Comparison of ENCODE assay signal across 13 cellular contexts in genomic region chr10:97865488-97865887, GRCh38. TPM values are rescaled to one million over a fixed set of nuclear protein-coding genes. Genes with fewer than 3 reads are reported as not detected.
DNase-seq lines count a peak whose midpoint lies in the region; ATAC-seq and TF ChIP-seq lines count a peak whose summit lies in the region.
"Had no signal": no experiment of that assay in that cellular context is flagged by ENCODE, and none has a peak within 500 bp of the region (broad histone marks: within the 10 kb centered on the region; RNA-seq: fewer than 3 reads in every experiment).

No MANE protein-coding gene starts in this region.

- H3K23ac ChIP-seq in H9 (ENCODE audit: insufficient read length, low read depth, low read length) = no peak overlapping the region

- no peak overlapping the region for H2AK5ac ChIP-seq in H9 (ENCODE audit: insufficient read length, low read length)

- H3K56ac ChIP-seq in H9 (ENCODE audit: insufficient read length, low read depth, low read length) = no peak overlapping the region

- no peak overlapping the region for H3K4me2 ChIP-seq in H9 (ENCODE audit: insufficient read depth, insufficient read length, low read length)

- H3K14ac ChIP-seq in H9 (ENCODE audit: insufficient read depth, low read length) = no peak overlapping the region

- H3K23me2 ChIP-seq in H9 (ENCODE audit: insufficient read length, low read depth, low read length, poor library complexity, severe bottlenecking) = no peaks in the 10 kb centered on the region

- peak; percentile 33 for DNase-seq in CD14-positive monocyte (ENCODE audit: low spot score)
- peak; percentile 53 for DNase-seq in HK-2 (ENCODE audit: unreplicated experiment)
- DNase-seq in left kidney (ENCODE audit: low read depth, low spot score) = peak; percentile 2
- DNase-seq in stimulated activated effector memory CD8-positive, alpha-beta T cell treated with anti-CD3 and anti-CD28 coated beads, Interleukin-12 subunit alpha, Interleukin-12 subunit beta, amount 100 ng/mL, for 72 hours (ENCODE audit: low spot score in 2 of 2) = no peak
- DNase-seq in stimulated activated CD8-positive, alpha-beta memory T cell treated with anti-CD3 and anti-CD28 coated beads, Interleukin-4, amount 100 ng/mL, for 48 hours = no peak
- DNase-seq in H9 = no peak
- DNase-seq: C1 segment of cervical spinal cord; CD4-positive, alpha-beta memory T cell; DND-41; IMR-90 had no signal

- H3K18ac ChIP-seq in H9 (ENCODE audit: insufficient read length, low read depth, low read length) = no peak overlapping the region

- H3K27ac ChIP-seq in H9 (ENCODE audit: insufficient read length, low read depth, low read length) = no peak overlapping the region

- no peak for ATAC-seq in stimulated activated effector memory CD8-positive, alpha-beta T cell treated with anti-CD3 and anti-CD28 coated beads, Interleukin-12 subunit alpha, Interleukin-12 subunit beta, amount 100 ng/mL, for 72 hours
- no peak for ATAC-seq in HG03025 (IDR thresholded peaks at IDR 0.05; ENCODE audit: low FRiP score, unreplicated experiment)
- ATAC-seq: HCT116 had no signal

- H3K9me3 Mint-ChIP-seq in CD14-positive monocyte = no peaks in the 10 kb centered on the region
- no peaks in the 10 kb centered on the region for H3K9me3 Mint-ChIP-seq in stimulated activated effector memory CD8-positive, alpha-beta T cell treated with anti-CD3 and anti-CD28 coated beads, Interleukin-12 subunit alpha, Interleukin-12 subunit beta, amount 100 ng/mL, for 72 hours
- H3K9me3 Mint-ChIP-seq in H9 = no peaks in the 10 kb centered on the region
- H3K9me3 Mint-ChIP-seq: CD4-positive, alpha-beta memory T cell had no signal

- H3K36me3 Mint-ChIP-seq in CD14-positive monocyte (no peaks in the 10 kb centered on the region), H9 (ENCODE audit: insufficient read depth in 1 of 3, low read depth in 3 of 3) (no peaks in the 10 kb centered on the region)
- H3K36me3 Mint-ChIP-seq in stimulated activated effector memory CD8-positive, alpha-beta T cell treated with anti-CD3 and anti-CD28 coated beads, Interleukin-12 subunit alpha, Interleukin-12 subunit beta, amount 100 ng/mL, for 72 hours = peaks cover 16% of the 10 kb centered on the region

- H2BK120ac ChIP-seq in H9 (ENCODE audit: low read depth, low read length, poor library complexity, severe bottlenecking) = no peak overlapping the region

- TF ChIP-seq CTCF in CD14-positive monocyte (IDR thresholded peaks at IDR 0.05) (no peak), H9 (conservative IDR thresholded peaks at IDR 0.05) (no peak)

- H4K8ac ChIP-seq in H9 (replicated peaks; ENCODE audit: insufficient read length, low read depth, low read length) = no peak overlapping the region

- no peak overlapping the region for H3K9ac ChIP-seq in H9 (ENCODE audit: extremely low read depth, insufficient read length, low read length)

- H3K27me3 Mint-ChIP-seq in CD14-positive monocyte (ENCODE audit: low read depth in 3 of 3) (peaks cover 2 to 17% (median 10%) of the 10 kb centered on the region in 3 donors), H9 (ENCODE audit: low read depth) (peaks cover 5% of the 10 kb centered on the region; the same call in 1 of the 2 replicates)
- H3K27me3 Mint-ChIP-seq: CD4-positive, alpha-beta memory T cell had no signal

- no peak overlapping the region for H2BK15ac ChIP-seq in H9 (ENCODE audit: low read depth, low read length)

- no peaks in the 10 kb centered on the region for H3K79me2 ChIP-seq in H9 (ENCODE audit: insufficient read depth, low read length)

- H3T11ph ChIP-seq in H9 (ENCODE audit: low read length) = no peak overlapping the region

- no CpG with 5 or more reads among the region's 18 CpGs for WGBS in H9 (ENCODE audit: extremely low coverage, insufficient read length, low lambda C conversion rate)

- H3K4me1 Mint-ChIP-seq in CD14-positive monocyte = peaks cover 10% of the 10 kb centered on the region
- peaks cover 26% of the 10 kb centered on the region for H3K4me1 Mint-ChIP-seq in stimulated activated effector memory CD8-positive, alpha-beta T cell treated with anti-CD3 and anti-CD28 coated beads, Interleukin-12 subunit alpha, Interleukin-12 subunit beta, amount 100 ng/mL, for 72 hours
- H3K4me1 Mint-ChIP-seq in H9 = peaks cover 32 to 45% of the 10 kb centered on the region in 2 experiments

- H2BK20ac ChIP-seq in H9 (ENCODE audit: low read depth, low read length, poor library complexity, severe bottlenecking) = no peak overlapping the region

- intact Hi-C loops in CD14-positive monocyte (cut with micrococcal nuclease) = loop anchor here in 1 of 2 donors (5.0 kb wide), 1 partner anchor 73 kb away; no protein-coding TSS in a partner anchor

- H4K5ac ChIP-seq in H9 (ENCODE audit: insufficient read length, low read depth, low read length) = no peak overlapping the region

- no peaks in the 10 kb centered on the region for H3K79me1 ChIP-seq in H9 (ENCODE audit: insufficient read depth, low read depth, low read length, poor library complexity, severe bottlenecking)

- no peak overlapping the region for H2BK5ac ChIP-seq in H9 (ENCODE audit: insufficient read length, low read length)

- H3K4me1 ChIP-seq in H9 (ENCODE audit: insufficient read depth, low read length) = peaks cover 2% of the 10 kb centered on the region

- no peak overlapping the region for H2AFZ ChIP-seq in H9 (ENCODE audit: low read length)

- no peak overlapping the region for H4K91ac ChIP-seq in H9 (ENCODE audit: insufficient read length, low read depth, low read length)

- no peaks in the 10 kb centered on the region for H3K9me3 ChIP-seq in H9 (ENCODE audit: control insufficient read depth, low read depth, low read length)

- H4K20me1 ChIP-seq in H9 (ENCODE audit: control insufficient read depth, insufficient read depth, insufficient read length) = no peaks in the 10 kb centered on the region

- H3K4ac ChIP-seq in H9 (ENCODE audit: low read depth, low read length) = no peak overlapping the region

- no peak overlapping the region for H2BK12ac ChIP-seq in H9 (ENCODE audit: insufficient read length, low read depth, low read length)

- H3K27me3 ChIP-seq in H9 (ENCODE audit: insufficient read depth, low read length) = no peaks in the 10 kb centered on the region; the same call in 1 of the 2 replicates

- H3K27ac Mint-ChIP-seq in CD14-positive monocyte (no peak overlapping the region), H9 (no peak overlapping the region)
- H3K27ac Mint-ChIP-seq in stimulated activated effector memory CD8-positive, alpha-beta T cell treated with anti-CD3 and anti-CD28 coated beads, Interleukin-12 subunit alpha, Interleukin-12 subunit beta, amount 100 ng/mL, for 72 hours = peak overlapping the region; percentile 32
- H3K27ac Mint-ChIP-seq: B cell had no signal

- H3K4me3 Mint-ChIP-seq in CD14-positive monocyte (no peak overlapping the region), H9 (no peak overlapping the region)
- H3K4me3 Mint-ChIP-seq in stimulated activated effector memory CD8-positive, alpha-beta T cell treated with anti-CD3 and anti-CD28 coated beads, Interleukin-12 subunit alpha, Interleukin-12 subunit beta, amount 100 ng/mL, for 72 hours = no peak overlapping the region
- H3K4me3 Mint-ChIP-seq: B cell; CD4-positive, alpha-beta memory T cell had no signal

RNA-seq across cellular contexts. Expression of gene GOLGA7B, which starts 15.8 kb away (rescaled TPM):
- not detected for polyA plus RNA-seq in CD14-positive monocyte
- 0.02 and 0.04 TPM in 2 replicates for total RNA-seq in H9 (2021)
- total RNA-seq: B cell, IMR-90 had no signal
- polyA plus RNA-seq: IMR-90 had no signal

Comparison
In these comparisons a context has a peak if more than half of its experiments do, and no peak if none do; other contexts are left out.
1. DNase-seq: peak in CD14-positive monocyte (single experiment), HK-2 (single experiment) and left kidney (single experiment); none in stimulated activated effector memory CD8-positive, alpha-beta T cell treated with anti-CD3 and anti-CD28 coated beads, Interleukin-12 subunit alpha, Interleukin-12 subunit beta, amount 100 ng/mL, for 72 hours (0 of 2), stimulated activated CD8-positive, alpha-beta memory T cell treated with anti-CD3 and anti-CD28 coated beads, Interleukin-4, amount 100 ng/mL, for 48 hours (single experiment) and H9 (single experiment).